ENCODE assay signal across 9 cellular contexts in genomic region chr10:129332476-129332875, GRCh38.
DNase-seq lines count a peak whose midpoint lies in the region; FAIRE-seq and TF ChIP-seq lines count a peak whose summit lies in the region.
"Had no signal": no experiment of that assay in that cellular context is flagged by ENCODE, and none has a peak within 500 bp of the region (broad histone marks: within the 10 kb centered on the region; RNA-seq: fewer than 3 reads in every experiment).

No MANE protein-coding gene starts in this region.

- H3K4me2 ChIP-seq in Karpas-422 (ENCODE audit: low read depth, low read length, poor library complexity, severe bottlenecking), result no peak overlapping the region
- no peak overlapping the region for H3K4me2 ChIP-seq in neural progenitor cell

- no peaks in the 10 kb centered on the region for H3K36me3 Mint-ChIP-seq in neural progenitor cell

- H3K4me3 Mint-ChIP-seq in neural progenitor cell, result no peak overlapping the region

- no peaks in the 10 kb centered on the region for H4K20me1 ChIP-seq in Karpas-422 (ENCODE audit: insufficient read depth, low read depth, low read length)
- H4K20me1 ChIP-seq in neural progenitor cell (ENCODE audit: low read depth), result no peaks in the 10 kb centered on the region

- H3K27ac ChIP-seq in Karpas-422 (ENCODE audit: low read length) (no peak overlapping the region), neural progenitor cell (no peak overlapping the region), substantia nigra (ENCODE audit: low read depth, low read length, poor library complexity, severe bottlenecking) (no peak overlapping the region)
- H3K27ac ChIP-seq: colonic mucosa had no signal

- no peaks in the 10 kb centered on the region for H3K9me3 ChIP-seq in Karpas-422 (ENCODE audit: low read length)
- H3K9me3 ChIP-seq in neural progenitor cell (ENCODE audit: low read depth), result no peaks in the 10 kb centered on the region
- H3K9me3 ChIP-seq: colonic mucosa had no signal

- no peaks in the 10 kb centered on the region for H3K36me3 ChIP-seq in Karpas-422 (ENCODE audit: insufficient read depth, low read length)
- no peaks in the 10 kb centered on the region for H3K36me3 ChIP-seq in neural progenitor cell
- H3K36me3 ChIP-seq: colonic mucosa had no signal

- H3K79me2 ChIP-seq in Karpas-422 (ENCODE audit: low read length) (no peaks in the 10 kb centered on the region), neural progenitor cell (ENCODE audit: low read depth) (no peaks in the 10 kb centered on the region)

- DNase-seq in NCI-H345 (lab: John Stamatoyannopoulos, UW), result peak; percentile 1
- DNase-seq in NCI-H345 treated with DMSO at 0.1 percent for 48 hours (lab: John Stamatoyannopoulos, UW; ENCODE audit: unreplicated experiment), result no peak
- peak; percentile 73 for DNase-seq in Karpas-422
- peak; percentile 7 for DNase-seq in choroid plexus epithelial cell (ENCODE audit: low read depth)
- DNase-seq in neural progenitor cell (ENCODE audit: low spot score), result peak; percentile 75
- no peak for DNase-seq in HTR-8/SVneo (ENCODE audit: insufficient read length, low spot score)
- DNase-seq in substantia nigra (lab: John Stamatoyannopoulos, UW), result no peak
- DNase-seq in activated T-cell treated with anti-CD3 and anti-CD28 coated beads for 4 hours, result no peak
- DNase-seq: colonic mucosa had no signal

- no peaks in the 10 kb centered on the region for H3K9me2 ChIP-seq in Karpas-422 (replicated peaks; ENCODE audit: insufficient read depth, low read length)

- no peaks in the 10 kb centered on the region for H3K27me3 Mint-ChIP-seq in neural progenitor cell (ENCODE audit: insufficient read depth, low read depth)

- H3K27me3 ChIP-seq in Karpas-422 (ENCODE audit: low read length) (no peaks in the 10 kb centered on the region), neural progenitor cell (no peaks in the 10 kb centered on the region)
- H3K27me3 ChIP-seq: colonic mucosa had no signal

- H2AFZ ChIP-seq in Karpas-422 (ENCODE audit: low read length) (no peak overlapping the region), neural progenitor cell (replicated peaks) (no peak overlapping the region)

- H3K27ac Mint-ChIP-seq in neural progenitor cell, result no peak overlapping the region

- H3K4me1 ChIP-seq in Karpas-422 (ENCODE audit: low read length) (no peaks in the 10 kb centered on the region), neural progenitor cell (peaks cover 2% of the 10 kb centered on the region)
- H3K4me1 ChIP-seq: colonic mucosa had no signal

- H3K4me3 ChIP-seq in Karpas-422 (ENCODE audit: low read length) (no peak overlapping the region), choroid plexus epithelial cell (ENCODE audit: low read depth, low read length) (no peak overlapping the region), neural progenitor cell (no peak overlapping the region)
- H3K4me3 ChIP-seq: colonic mucosa had no signal

- TF ChIP-seq CTCF in choroid plexus epithelial cell (conservative IDR thresholded peaks at IDR 0.05; ENCODE audit: low read depth, low read length) (peak; percentile 44), neural progenitor cell (IDR thresholded peaks at IDR 0.05) (peak; percentile 80)

- FAIRE-seq in HTR-8/SVneo (lab: Jason Lieb, UNC), result no peak

- H3K9ac ChIP-seq in Karpas-422 (ENCODE audit: low read length), result no peak overlapping the region
- no peak overlapping the region for H3K9ac ChIP-seq in neural progenitor cell

- H3F3A ChIP-seq in neural progenitor cell (ENCODE audit: low read depth), result no peaks in the 10 kb centered on the region

- H3K9me3 Mint-ChIP-seq in neural progenitor cell, result peaks cover 2% of the 10 kb centered on the region

- peaks cover 9% of the 10 kb centered on the region for H3K4me1 Mint-ChIP-seq in neural progenitor cell

Comparison
In these comparisons a context has a peak if more than half of its experiments do, and no peak if none do; other contexts are left out.
1. DNase-seq: peak in NCI-H345 (single experiment), Karpas-422 (single experiment), choroid plexus epithelial cell (single experiment) and neural progenitor cell (single experiment); none in NCI-H345 treated with DMSO at 0.1 percent for 48 hours (single experiment), HTR-8/SVneo (single experiment), substantia nigra (0 of 49) and activated T-cell treated with anti-CD3 and anti-CD28 coated beads for 4 hours (single experiment).